Comparison of ENCODE assay signal across 2 cellular contexts in the genomic region with DNA sequence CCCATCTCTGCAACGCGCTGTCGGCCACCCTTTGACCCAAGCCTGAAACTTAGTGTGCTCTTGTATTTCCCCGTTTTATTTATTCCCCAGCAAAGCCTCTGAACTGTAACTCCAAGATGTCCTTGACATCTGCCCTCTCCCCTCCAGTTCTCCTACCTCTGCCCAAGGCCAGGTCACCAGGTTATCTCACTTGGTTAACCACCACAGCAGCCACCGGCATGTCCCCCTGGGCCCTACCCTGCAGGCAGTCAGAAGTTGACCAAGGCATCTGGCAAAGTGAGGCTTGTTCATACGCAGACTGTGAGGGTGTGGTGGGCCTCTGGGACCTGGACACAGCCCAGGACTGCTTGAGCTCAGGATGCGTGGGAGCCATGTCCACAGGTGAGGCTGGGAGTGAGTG.
TF ChIP-seq lines count a peak whose summit lies in the region.

No MANE protein-coding gene starts in this region.

TF ChIP-seq in SK-N-SH, 30 proteins besides CTCF, POLR2A, EP300 and RAD21:
- TF ChIP-seq, protein P1, sequence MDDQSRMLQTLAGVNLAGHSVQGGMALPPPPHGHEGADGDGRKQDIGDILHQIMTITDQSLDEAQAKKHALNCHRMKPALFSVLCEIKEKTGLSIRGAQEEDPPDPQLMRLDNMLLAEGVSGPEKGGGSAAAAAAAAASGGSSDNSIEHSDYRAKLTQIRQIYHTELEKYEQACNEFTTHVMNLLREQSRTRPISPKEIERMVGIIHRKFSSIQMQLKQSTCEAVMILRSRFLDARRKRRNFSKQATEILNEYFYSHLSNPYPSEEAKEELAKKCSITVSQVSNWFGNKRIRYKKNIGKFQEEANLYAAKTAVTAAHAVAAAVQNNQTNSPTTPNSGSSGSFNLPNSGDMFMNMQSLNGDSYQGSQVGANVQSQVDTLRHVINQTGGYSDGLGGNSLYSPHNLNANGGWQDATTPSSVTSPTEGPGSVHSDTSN (IDR thresholded peaks at IDR 0.05): no peak
- TF ChIP-seq, protein P2, sequence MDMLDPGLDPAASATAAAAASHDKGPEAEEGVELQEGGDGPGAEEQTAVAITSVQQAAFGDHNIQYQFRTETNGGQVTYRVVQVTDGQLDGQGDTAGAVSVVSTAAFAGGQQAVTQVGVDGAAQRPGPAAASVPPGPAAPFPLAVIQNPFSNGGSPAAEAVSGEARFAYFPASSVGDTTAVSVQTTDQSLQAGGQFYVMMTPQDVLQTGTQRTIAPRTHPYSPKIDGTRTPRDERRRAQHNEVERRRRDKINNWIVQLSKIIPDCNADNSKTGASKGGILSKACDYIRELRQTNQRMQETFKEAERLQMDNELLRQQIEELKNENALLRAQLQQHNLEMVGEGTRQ (IDR thresholded peaks at IDR 0.05; ENCODE audit: borderline replicate concordance, low read depth, low read length): no peak
- TF ChIP-seq, protein P3, sequence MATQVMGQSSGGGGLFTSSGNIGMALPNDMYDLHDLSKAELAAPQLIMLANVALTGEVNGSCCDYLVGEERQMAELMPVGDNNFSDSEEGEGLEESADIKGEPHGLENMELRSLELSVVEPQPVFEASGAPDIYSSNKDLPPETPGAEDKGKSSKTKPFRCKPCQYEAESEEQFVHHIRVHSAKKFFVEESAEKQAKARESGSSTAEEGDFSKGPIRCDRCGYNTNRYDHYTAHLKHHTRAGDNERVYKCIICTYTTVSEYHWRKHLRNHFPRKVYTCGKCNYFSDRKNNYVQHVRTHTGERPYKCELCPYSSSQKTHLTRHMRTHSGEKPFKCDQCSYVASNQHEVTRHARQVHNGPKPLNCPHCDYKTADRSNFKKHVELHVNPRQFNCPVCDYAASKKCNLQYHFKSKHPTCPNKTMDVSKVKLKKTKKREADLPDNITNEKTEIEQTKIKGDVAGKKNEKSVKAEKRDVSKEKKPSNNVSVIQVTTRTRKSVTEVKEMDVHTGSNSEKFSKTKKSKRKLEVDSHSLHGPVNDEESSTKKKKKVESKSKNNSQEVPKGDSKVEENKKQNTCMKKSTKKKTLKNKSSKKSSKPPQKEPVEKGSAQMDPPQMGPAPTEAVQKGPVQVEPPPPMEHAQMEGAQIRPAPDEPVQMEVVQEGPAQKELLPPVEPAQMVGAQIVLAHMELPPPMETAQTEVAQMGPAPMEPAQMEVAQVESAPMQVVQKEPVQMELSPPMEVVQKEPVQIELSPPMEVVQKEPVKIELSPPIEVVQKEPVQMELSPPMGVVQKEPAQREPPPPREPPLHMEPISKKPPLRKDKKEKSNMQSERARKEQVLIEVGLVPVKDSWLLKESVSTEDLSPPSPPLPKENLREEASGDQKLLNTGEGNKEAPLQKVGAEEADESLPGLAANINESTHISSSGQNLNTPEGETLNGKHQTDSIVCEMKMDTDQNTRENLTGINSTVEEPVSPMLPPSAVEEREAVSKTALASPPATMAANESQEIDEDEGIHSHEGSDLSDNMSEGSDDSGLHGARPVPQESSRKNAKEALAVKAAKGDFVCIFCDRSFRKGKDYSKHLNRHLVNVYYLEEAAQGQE (IDR thresholded peaks at IDR 0.05; ENCODE audit: low read depth, low read length): no peak
- no peak for TF ChIP-seq SMC3 (IDR thresholded peaks at IDR 0.05; ENCODE audit: low read depth, low read length)

TF ChIP-seq in SK-N-SH treated with all-trans-retinoic acid at 6 μM for 48 hours, 23 proteins besides CTCF, POLR2A, EP300 and RAD21:
- TF ChIP-seq, protein P4, sequence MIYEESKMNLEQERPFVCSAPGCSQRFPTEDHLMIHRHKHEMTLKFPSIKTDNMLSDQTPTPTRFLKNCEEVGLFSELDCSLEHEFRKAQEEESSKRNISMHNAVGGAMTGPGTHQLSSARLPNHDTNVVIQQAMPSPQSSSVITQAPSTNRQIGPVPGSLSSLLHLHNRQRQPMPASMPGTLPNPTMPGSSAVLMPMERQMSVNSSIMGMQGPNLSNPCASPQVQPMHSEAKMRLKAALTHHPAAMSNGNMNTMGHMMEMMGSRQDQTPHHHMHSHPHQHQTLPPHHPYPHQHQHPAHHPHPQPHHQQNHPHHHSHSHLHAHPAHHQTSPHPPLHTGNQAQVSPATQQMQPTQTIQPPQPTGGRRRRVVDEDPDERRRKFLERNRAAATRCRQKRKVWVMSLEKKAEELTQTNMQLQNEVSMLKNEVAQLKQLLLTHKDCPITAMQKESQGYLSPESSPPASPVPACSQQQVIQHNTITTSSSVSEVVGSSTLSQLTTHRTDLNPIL (CRISPR knock-in tag; IDR thresholded peaks at IDR 0.05; ENCODE audit: low read depth): no peak
- TF ChIP-seq ZFP3 (CRISPR knock-in tag; IDR thresholded peaks at IDR 0.05) (no peak), ZFP30 (CRISPR knock-in tag; IDR thresholded peaks at IDR 0.05) (no peak), ESRRG (CRISPR knock-in tag; IDR thresholded peaks at IDR 0.05) (no peak), GLIS3 (CRISPR knock-in tag; IDR thresholded peaks at IDR 0.05) (no peak), OSR1 (CRISPR knock-in tag; IDR thresholded peaks at IDR 0.05) (no peak)
- TF ChIP-seq, protein P5, sequence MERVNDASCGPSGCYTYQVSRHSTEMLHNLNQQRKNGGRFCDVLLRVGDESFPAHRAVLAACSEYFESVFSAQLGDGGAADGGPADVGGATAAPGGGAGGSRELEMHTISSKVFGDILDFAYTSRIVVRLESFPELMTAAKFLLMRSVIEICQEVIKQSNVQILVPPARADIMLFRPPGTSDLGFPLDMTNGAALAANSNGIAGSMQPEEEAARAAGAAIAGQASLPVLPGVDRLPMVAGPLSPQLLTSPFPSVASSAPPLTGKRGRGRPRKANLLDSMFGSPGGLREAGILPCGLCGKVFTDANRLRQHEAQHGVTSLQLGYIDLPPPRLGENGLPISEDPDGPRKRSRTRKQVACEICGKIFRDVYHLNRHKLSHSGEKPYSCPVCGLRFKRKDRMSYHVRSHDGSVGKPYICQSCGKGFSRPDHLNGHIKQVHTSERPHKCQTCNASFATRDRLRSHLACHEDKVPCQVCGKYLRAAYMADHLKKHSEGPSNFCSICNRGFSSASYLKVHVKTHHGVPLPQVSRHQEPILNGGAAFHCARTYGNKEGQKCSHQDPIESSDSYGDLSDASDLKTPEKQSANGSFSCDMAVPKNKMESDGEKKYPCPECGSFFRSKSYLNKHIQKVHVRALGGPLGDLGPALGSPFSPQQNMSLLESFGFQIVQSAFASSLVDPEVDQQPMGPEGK (CRISPR knock-in tag; IDR thresholded peaks at IDR 0.05; ENCODE audit: borderline replicate concordance): no peak
- TF ChIP-seq, protein P6, sequence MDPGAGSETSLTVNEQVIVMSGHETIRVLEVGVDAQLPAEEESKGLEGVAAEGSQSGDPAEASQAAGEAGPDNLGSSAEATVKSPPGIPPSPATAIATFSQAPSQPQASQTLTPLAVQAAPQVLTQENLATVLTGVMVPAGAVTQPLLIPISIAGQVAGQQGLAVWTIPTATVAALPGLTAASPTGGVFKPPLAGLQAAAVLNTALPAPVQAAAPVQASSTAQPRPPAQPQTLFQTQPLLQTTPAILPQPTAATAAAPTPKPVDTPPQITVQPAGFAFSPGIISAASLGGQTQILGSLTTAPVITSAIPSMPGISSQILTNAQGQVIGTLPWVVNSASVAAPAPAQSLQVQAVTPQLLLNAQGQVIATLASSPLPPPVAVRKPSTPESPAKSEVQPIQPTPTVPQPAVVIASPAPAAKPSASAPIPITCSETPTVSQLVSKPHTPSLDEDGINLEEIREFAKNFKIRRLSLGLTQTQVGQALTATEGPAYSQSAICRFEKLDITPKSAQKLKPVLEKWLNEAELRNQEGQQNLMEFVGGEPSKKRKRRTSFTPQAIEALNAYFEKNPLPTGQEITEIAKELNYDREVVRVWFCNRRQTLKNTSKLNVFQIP (CRISPR knock-in tag; IDR thresholded peaks at IDR 0.05; ENCODE audit: borderline replicate concordance, low read depth): no peak
- TF ChIP-seq, protein P7, sequence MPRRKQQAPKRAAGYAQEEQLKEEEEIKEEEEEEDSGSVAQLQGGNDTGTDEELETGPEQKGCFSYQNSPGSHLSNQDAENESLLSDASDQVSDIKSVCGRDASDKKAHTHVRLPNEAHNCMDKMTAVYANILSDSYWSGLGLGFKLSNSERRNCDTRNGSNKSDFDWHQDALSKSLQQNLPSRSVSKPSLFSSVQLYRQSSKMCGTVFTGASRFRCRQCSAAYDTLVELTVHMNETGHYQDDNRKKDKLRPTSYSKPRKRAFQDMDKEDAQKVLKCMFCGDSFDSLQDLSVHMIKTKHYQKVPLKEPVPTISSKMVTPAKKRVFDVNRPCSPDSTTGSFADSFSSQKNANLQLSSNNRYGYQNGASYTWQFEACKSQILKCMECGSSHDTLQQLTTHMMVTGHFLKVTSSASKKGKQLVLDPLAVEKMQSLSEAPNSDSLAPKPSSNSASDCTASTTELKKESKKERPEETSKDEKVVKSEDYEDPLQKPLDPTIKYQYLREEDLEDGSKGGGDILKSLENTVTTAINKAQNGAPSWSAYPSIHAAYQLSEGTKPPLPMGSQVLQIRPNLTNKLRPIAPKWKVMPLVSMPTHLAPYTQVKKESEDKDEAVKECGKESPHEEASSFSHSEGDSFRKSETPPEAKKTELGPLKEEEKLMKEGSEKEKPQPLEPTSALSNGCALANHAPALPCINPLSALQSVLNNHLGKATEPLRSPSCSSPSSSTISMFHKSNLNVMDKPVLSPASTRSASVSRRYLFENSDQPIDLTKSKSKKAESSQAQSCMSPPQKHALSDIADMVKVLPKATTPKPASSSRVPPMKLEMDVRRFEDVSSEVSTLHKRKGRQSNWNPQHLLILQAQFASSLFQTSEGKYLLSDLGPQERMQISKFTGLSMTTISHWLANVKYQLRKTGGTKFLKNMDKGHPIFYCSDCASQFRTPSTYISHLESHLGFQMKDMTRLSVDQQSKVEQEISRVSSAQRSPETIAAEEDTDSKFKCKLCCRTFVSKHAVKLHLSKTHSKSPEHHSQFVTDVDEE (CRISPR knock-in tag; IDR thresholded peaks at IDR 0.05): no peak
- TF ChIP-seq, protein P8, sequence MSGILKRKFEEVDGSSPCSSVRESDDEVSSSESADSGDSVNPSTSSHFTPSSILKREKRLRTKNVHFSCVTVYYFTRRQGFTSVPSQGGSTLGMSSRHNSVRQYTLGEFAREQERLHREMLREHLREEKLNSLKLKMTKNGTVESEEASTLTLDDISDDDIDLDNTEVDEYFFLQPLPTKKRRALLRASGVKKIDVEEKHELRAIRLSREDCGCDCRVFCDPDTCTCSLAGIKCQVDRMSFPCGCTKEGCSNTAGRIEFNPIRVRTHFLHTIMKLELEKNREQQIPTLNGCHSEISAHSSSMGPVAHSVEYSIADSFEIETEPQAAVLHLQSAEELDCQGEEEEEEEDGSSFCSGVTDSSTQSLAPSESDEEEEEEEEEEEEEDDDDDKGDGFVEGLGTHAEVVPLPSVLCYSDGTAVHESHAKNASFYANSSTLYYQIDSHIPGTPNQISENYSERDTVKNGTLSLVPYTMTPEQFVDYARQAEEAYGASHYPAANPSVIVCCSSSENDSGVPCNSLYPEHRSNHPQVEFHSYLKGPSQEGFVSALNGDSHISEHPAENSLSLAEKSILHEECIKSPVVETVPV (CRISPR knock-in tag; IDR thresholded peaks at IDR 0.05): no peak
